3 cellular contexts compared by ENCODE assay signal in genomic region chr1:160517519-160517918, GRCh38. TPM values are rescaled to one million over a fixed set of nuclear protein-coding genes. Genes with fewer than 3 reads are reported as not detected.
"Had no signal": no experiment of that assay in that cellular context is flagged by ENCODE, and none has a peak within 500 bp of the region (broad histone marks: within the 10 kb centered on the region; RNA-seq: fewer than 3 reads in every experiment).

No MANE protein-coding gene starts in this region.

RNA-seq across cellular contexts. Expression of gene SLAMF6, which starts 5.5 kb away (rescaled TPM):
- total RNA-seq: fibroblast of lung, glomerular endothelial cell, lung microvascular endothelial cell had no signal
- polyA plus RNA-seq: fibroblast of lung had no signal
